37 cellular contexts compared by ENCODE assay signal in the genomic region with DNA sequence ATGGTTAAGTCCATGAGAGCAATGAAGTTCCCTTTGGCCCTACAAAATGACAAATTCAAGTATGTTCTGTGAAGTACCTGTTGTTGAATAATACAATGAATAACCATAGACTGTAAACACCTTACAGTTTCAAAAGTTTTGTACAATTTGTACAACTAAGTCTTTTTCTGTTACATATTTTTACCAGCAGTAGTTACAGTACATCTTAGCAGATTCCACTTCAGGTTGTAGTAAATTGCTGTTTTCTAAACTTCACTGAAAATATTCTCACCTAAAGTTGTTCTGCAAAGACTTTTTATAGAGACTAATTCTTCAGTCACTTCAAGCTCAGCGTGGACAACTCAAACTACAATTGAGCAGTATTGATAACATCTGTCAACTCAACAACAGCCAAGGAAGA.
"Had no signal": no experiment of that assay in that cellular context is flagged by ENCODE, and none has a peak within 500 bp of the region (broad histone marks: within the 10 kb centered on the region; RNA-seq: fewer than 3 reads in every experiment).

No MANE protein-coding gene starts in this region.

- H3K4me3 ChIP-seq: adrenal gland, cardiac muscle cell had no signal

- H3K27me3 ChIP-seq: adrenal gland, cardiac muscle cell had no signal

- H3K27ac Mint-ChIP-seq: activated B cell treated with CpG ODN at 0.5 μM for 24 hours; activated CD4-positive, alpha-beta memory T cell treated with anti-CD3 and anti-CD28 coated beads for 36 hours; activated CD4-positive, alpha-beta T cell treated with anti-CD3 and anti-CD28 coated beads, Interleukin-2, amount 10 ng/mL, durations not matched to agents 24 days and 14 days; activated CD8-positive, alpha-beta T cell treated with anti-CD3 and anti-CD28 coated beads for 36 hours; activated naive CD4-positive, alpha-beta T cell treated with anti-CD3 and anti-CD28 coated beads for 36 hours; activated naive CD4-positive, alpha-beta T cell treated with anti-CD3 and anti-CD28 coated beads, Interleukin-2, amount 50 U/mL, for 72 hours; activated naive CD8-positive, alpha-beta T cell treated with anti-CD3 and anti-CD28 coated beads for 36 hours; activated T-cell treated with anti-CD3 and anti-CD28 coated beads, Interleukin-2, amount 50 U/mL, for 72 hours; activated T-helper 1 cell treated with anti-CD3 and anti-CD28 coated beads, Interleukin-12 subunit alpha, Interleukin-12 subunit beta, Interleukin-2, Interleukin-4 antibody, amounts not matched to agents 30 ng/mL and 10 ng/mL and 1 ng/mL, durations not matched to agents 14 hours and 24 hours and 36 hours; activated T-helper 17 cell treated with anti-CD3 and anti-CD28 coated beads, Interleukin-2, amount 50 U/mL, for 72 hours; T-helper 1 cell treated with Interleukin-12 subunit alpha and Interleukin-12 subunit beta and Interleukin-4 antibody, amounts not matched to agents 30 μg/mL and 1 μg/mL, for 36 hours; T-helper 2 cell treated with Interferon-gamma antibody and Interleukin-4, amounts not matched to agents 5 μg/mL and 100 μg/mL, for 36 hours had no signal

- H3K27me3 Mint-ChIP-seq: activated B cell treated with CpG ODN at 0.5 μM for 24 hours; activated CD4-positive, alpha-beta memory T cell treated with anti-CD3 and anti-CD28 coated beads for 36 hours; activated CD4-positive, alpha-beta T cell treated with anti-CD3 and anti-CD28 coated beads, Interleukin-2, amount 10 ng/mL, durations not matched to agents 24 days and 14 days; activated CD8-positive, alpha-beta T cell treated with anti-CD3 and anti-CD28 coated beads for 36 hours; activated naive CD8-positive, alpha-beta T cell treated with anti-CD3 and anti-CD28 coated beads for 36 hours; activated T-helper 17 cell treated with anti-CD3 and anti-CD28 coated beads, Interleukin-2, amount 50 U/mL, for 72 hours; brain; central memory CD8-positive, alpha-beta T cell had no signal

- H3K4me1 Mint-ChIP-seq: activated B cell treated with CpG ODN at 0.5 μM for 24 hours; activated naive CD8-positive, alpha-beta T cell treated with anti-CD3 and anti-CD28 coated beads for 36 hours; activated T-helper 17 cell treated with anti-CD3 and anti-CD28 coated beads, Interleukin-2, amount 50 U/mL, for 72 hours had no signal

- DNase-seq: activated B cell treated with CpG ODN at 0.5 μM for 24 hours; activated CD4-positive, alpha-beta memory T cell treated with anti-CD3 and anti-CD28 coated beads for 36 hours; activated CD4-positive, alpha-beta T cell treated with anti-CD3 and anti-CD28 coated beads for 4 hours; activated CD4-positive, alpha-beta T cell treated with anti-CD3 and anti-CD28 coated beads, Interleukin-2, amount 10 ng/mL, durations not matched to agents 24 days and 14 days; activated CD4-positive, alpha-beta T cell treated with anti-CD3 and anti-CD28 coated beads, Interleukin-2, amount 50 U/mL, for 1 hour; activated CD4-positive, alpha-beta T cell treated with anti-CD3 and anti-CD28 coated beads, Interleukin-2, amount 50 U/mL, for 4 hours; activated CD4-positive, CD25-positive, alpha-beta regulatory T cell treated with anti-CD3 and anti-CD28 coated beads, Interleukin-2, amount 50 U/mL, for 72 hours; activated CD8-positive, alpha-beta memory T cell treated with anti-CD3 and anti-CD28 coated beads, Interleukin-2, amount 50 U/mL, for 4 hours; activated CD8-positive, alpha-beta T cell treated with anti-CD3 and anti-CD28 coated beads for 36 hours; activated effector memory CD4-positive, alpha-beta T cell treated with anti-CD3 and anti-CD28 coated beads, Interleukin-2, amount 50 U/mL, for 16 hours; activated gamma-delta T cell treated with Interleukin-2 at 50 U/mL for 16 hours; activated naive CD4-positive, alpha-beta T cell; activated naive CD4-positive, alpha-beta T cell treated with anti-CD3 and anti-CD28 coated beads for 36 hours; activated naive CD4-positive, alpha-beta T cell treated with anti-CD3 and anti-CD28 coated beads, Interleukin-2, amount 50 U/mL, for 16 hours; activated naive CD8-positive, alpha-beta T cell treated with anti-CD3 and anti-CD28 coated beads for 36 hours; activated T-cell treated with anti-CD3 and anti-CD28 coated beads for 4 hours; activated T-cell treated with anti-CD3 and anti-CD28 coated beads, Interleukin-2, amount 50 U/mL, for 1 hour; activated T-cell treated with anti-CD3 and anti-CD28 coated beads, Interleukin-2, amount 50 U/mL, for 4 hours; activated T-cell treated with anti-CD3 and anti-CD28 coated beads, Interleukin-2, amount 50 U/mL, for 72 hours; adrenal gland; amniotic stem cell; aorta; caudate nucleus; cerebellar nuclear complex; T-helper 2 cell; T-helper 9 cell had no signal

- H3K27ac ChIP-seq: adrenal gland, cardiac muscle cell, VCaP had no signal

- ATAC-seq: activated CD8-positive, alpha-beta T cell treated with anti-CD3 and anti-CD28 coated beads for 36 hours; activated naive CD4-positive, alpha-beta T cell treated with anti-CD3 and anti-CD28 coated beads, Interleukin-2, amount 50 U/mL, for 72 hours; activated T-cell treated with anti-CD3 and anti-CD28 coated beads, Interleukin-2, amount 50 U/mL, for 4 hours; activated T-cell treated with anti-CD3 and anti-CD28 coated beads, Interleukin-2, amount 50 U/mL, for 72 hours; activated T-helper 17 cell treated with anti-CD3 and anti-CD28 coated beads, Interleukin-2, amount 50 U/mL, for 72 hours had no signal

- H3K9me3 Mint-ChIP-seq: activated CD4-positive, alpha-beta memory T cell treated with anti-CD3 and anti-CD28 coated beads for 36 hours; activated CD4-positive, alpha-beta T cell treated with anti-CD3 and anti-CD28 coated beads, Interleukin-2, amount 10 ng/mL, durations not matched to agents 24 days and 14 days; activated naive CD4-positive, alpha-beta T cell treated with anti-CD3 and anti-CD28 coated beads for 36 hours; activated naive CD4-positive, alpha-beta T cell treated with anti-CD3 and anti-CD28 coated beads, Interleukin-2, amount 50 U/mL, for 72 hours; activated T-helper 17 cell treated with anti-CD3 and anti-CD28 coated beads, Interleukin-2, amount 50 U/mL, for 72 hours; central memory CD8-positive, alpha-beta T cell; T-helper 1 cell treated with Interleukin-12 subunit alpha and Interleukin-12 subunit beta and Interleukin-4 antibody, amounts not matched to agents 30 μg/mL and 1 μg/mL, for 36 hours had no signal

- H3K9me3 ChIP-seq: adrenal gland had no signal

- FAIRE-seq: bronchial epithelial cell, TTC549 had no signal

- H3K4me3 Mint-ChIP-seq: activated B cell treated with CpG ODN at 0.5 μM for 24 hours; activated CD4-positive, alpha-beta memory T cell treated with anti-CD3 and anti-CD28 coated beads for 36 hours; activated CD4-positive, alpha-beta T cell treated with anti-CD3 and anti-CD28 coated beads, Interleukin-2, amount 10 ng/mL, durations not matched to agents 24 days and 14 days; activated CD8-positive, alpha-beta T cell treated with anti-CD3 and anti-CD28 coated beads for 36 hours; activated naive CD4-positive, alpha-beta T cell treated with anti-CD3 and anti-CD28 coated beads for 36 hours; activated naive CD8-positive, alpha-beta T cell treated with anti-CD3 and anti-CD28 coated beads for 36 hours; activated T-cell treated with anti-CD3 and anti-CD28 coated beads, Interleukin-2, amount 50 U/mL, for 4 hours; activated T-cell treated with anti-CD3 and anti-CD28 coated beads, Interleukin-2, amount 50 U/mL, for 72 hours; activated T-helper 1 cell treated with anti-CD3 and anti-CD28 coated beads, Interleukin-12 subunit alpha, Interleukin-12 subunit beta, Interleukin-2, Interleukin-4 antibody, amounts not matched to agents 30 ng/mL and 10 ng/mL and 1 ng/mL, durations not matched to agents 14 hours and 24 hours and 36 hours; activated T-helper 17 cell treated with anti-CD3 and anti-CD28 coated beads, Interleukin-2, amount 50 U/mL, for 72 hours; brain; central memory CD8-positive, alpha-beta T cell; T-helper 1 cell treated with Interleukin-12 subunit alpha and Interleukin-12 subunit beta and Interleukin-4 antibody, amounts not matched to agents 30 μg/mL and 1 μg/mL, for 36 hours; T-helper 2 cell treated with Interferon-gamma antibody and Interleukin-4, amounts not matched to agents 5 μg/mL and 100 μg/mL, for 36 hours had no signal

- H3K36me3 ChIP-seq: adrenal gland, cardiac muscle cell had no signal
